8 cellular contexts compared by ENCODE assay signal in genomic region chr15:91853501-91853967, GRCh38. TPM values are rescaled to one million over a fixed set of nuclear protein-coding genes. Genes with fewer than 3 reads are reported as not detected.
DNase-seq lines count a peak whose midpoint lies in the region; ATAC-seq and TF ChIP-seq lines count a peak whose summit lies in the region.

Gene SLCO3A1 (plus strand): TSS chr15:91853708.

- ATAC-seq in GM18511 (IDR thresholded peaks at IDR 0.05; ENCODE audit: unreplicated experiment) (peak; percentile 18), HG02852 (IDR thresholded peaks at IDR 0.05; ENCODE audit: unreplicated experiment) (peak; percentile 10)
- ATAC-seq in activated CD8-positive, alpha-beta T cell treated with anti-CD3 and anti-CD28 coated beads for 36 hours, result peak; percentile 22

- H3K4me1 ChIP-seq in endodermal cell (ENCODE audit: control insufficient read depth, insufficient read depth, low read length), result no peaks in the 10 kb centered on the region

- no peak for TF ChIP-seq CTCF in activated CD8-positive, alpha-beta T cell treated with anti-CD3 and anti-CD28 coated beads for 36 hours (IDR thresholded peaks at IDR 0.05)
- TF ChIP-seq CTCF in endodermal cell (conservative IDR thresholded peaks at IDR 0.05) (no peak), mesothelial cell of epicardium (IDR thresholded peaks at IDR 0.05; ENCODE audit: unreplicated experiment) (no peak)

- peak within 1 kb of the TSS; percentile 69 for H3K27ac Mint-ChIP-seq in activated CD8-positive, alpha-beta T cell treated with anti-CD3 and anti-CD28 coated beads for 36 hours
- H3K27ac Mint-ChIP-seq in endodermal cell (no peak within 1 kb of the TSS), mesothelial cell of epicardium (no peak within 1 kb of the TSS)

- peak within 1 kb of the TSS; percentile 82 for H3K4me3 ChIP-seq in endodermal cell (ENCODE audit: low read length)

- peaks cover 63% of the 10 kb centered on the region for H3K4me1 Mint-ChIP-seq in activated CD8-positive, alpha-beta T cell treated with anti-CD3 and anti-CD28 coated beads for 36 hours (ENCODE audit: low read depth)
- peaks cover 12% of the 10 kb centered on the region for H3K4me1 Mint-ChIP-seq in endodermal cell
- H3K4me1 Mint-ChIP-seq in mesothelial cell of epicardium, result peaks cover 3% of the 10 kb centered on the region

- H3K27me3 Mint-ChIP-seq in activated CD8-positive, alpha-beta T cell treated with anti-CD3 and anti-CD28 coated beads for 36 hours, result peaks cover 3% of the 10 kb centered on the region
- H3K27me3 Mint-ChIP-seq in endodermal cell (ENCODE audit: insufficient read depth) (peaks cover 25% of the 10 kb centered on the region), mesothelial cell of epicardium (ENCODE audit: low read depth) (peaks cover 76% of the 10 kb centered on the region)

- peaks cover 2% of the 10 kb centered on the region for H3K9me3 Mint-ChIP-seq in activated CD8-positive, alpha-beta T cell treated with anti-CD3 and anti-CD28 coated beads for 36 hours
- H3K9me3 Mint-ChIP-seq in endodermal cell, result peaks cover 3% of the 10 kb centered on the region
- no peaks in the 10 kb centered on the region for H3K9me3 Mint-ChIP-seq in mesothelial cell of epicardium

- no peaks in the 10 kb centered on the region for H3K9me3 ChIP-seq in endodermal cell (ENCODE audit: control insufficient read depth, low read length)

- intact Hi-C loops in activated CD8-positive, alpha-beta T cell treated with anti-CD3 and anti-CD28 coated beads for 36 hours (cut with micrococcal nuclease), result loop anchor here (10.0 kb wide), 2 partner anchors 149 to 549 kb away; no protein-coding TSS in a partner anchor

- no peaks in the 10 kb centered on the region for H3K36me3 ChIP-seq in endodermal cell (ENCODE audit: control insufficient read depth, insufficient read depth, low read length)

- WGBS in endodermal cell (ENCODE audit: insufficient coverage in 1 of 2, insufficient read length in 1 of 2), 2 experiments, result 0% methylated on average over 2 to 67 of the region's 70 CpGs

- H3K4me3 Mint-ChIP-seq in activated CD8-positive, alpha-beta T cell treated with anti-CD3 and anti-CD28 coated beads for 36 hours, result peak within 1 kb of the TSS; percentile 75
- peak within 1 kb of the TSS; percentile 62 for H3K4me3 Mint-ChIP-seq in endodermal cell
- peak within 1 kb of the TSS; percentile 63 for H3K4me3 Mint-ChIP-seq in mesothelial cell of epicardium

- no peaks in the 10 kb centered on the region for H3K36me3 Mint-ChIP-seq in activated CD8-positive, alpha-beta T cell treated with anti-CD3 and anti-CD28 coated beads for 36 hours (ENCODE audit: low read depth)
- H3K36me3 Mint-ChIP-seq in endodermal cell (ENCODE audit: low read depth), result no peaks in the 10 kb centered on the region
- H3K36me3 Mint-ChIP-seq in mesothelial cell of epicardium, result no peaks in the 10 kb centered on the region

- DNase-seq in NCI-H2227 treated with DMSO at 0.1 percent for 48 hours (lab: John Stamatoyannopoulos, UW) (peak; percentile 65), endodermal cell (peak; percentile 80), mesothelial cell of epicardium (ENCODE audit: low spot score in 2 of 2, unreplicated experiment in 2 of 2) (peak; percentile 45 to 61), DMS79 treated with DMSO at 0.1 percent for 48 hours (lab: John Stamatoyannopoulos, UW) (no peak)
- DNase-seq in activated CD8-positive, alpha-beta T cell treated with anti-CD3 and anti-CD28 coated beads for 36 hours, result peak; percentile 63
- DNase-seq in stimulated activated CD8-positive, alpha-beta memory T cell treated with anti-CD3 and anti-CD28 coated beads, Interleukin-4, amount 100 ng/mL, for 24 hours (ENCODE audit: low read depth), result peak; percentile 52

- CTCF ChIA-PET in activated CD8-positive, alpha-beta T cell treated with anti-CD3 and anti-CD28 coated beads for 36 hours (lab: Charles Lee), result interaction anchor here (0.8 to 6.0 kb wide), 7 partner anchors 10 to 225 kb away, joined by 3 to 41 read pairs (median 5); no protein-coding TSS in a partner anchor

- no peak within 1 kb of the TSS for H3K27ac ChIP-seq in endodermal cell (ENCODE audit: low read depth, low read length)

- peaks cover 17% of the 10 kb centered on the region for H3K27me3 ChIP-seq in endodermal cell (ENCODE audit: control insufficient read depth, insufficient read depth, low read length, poor library complexity, severe bottlenecking)

- POLR2A ChIA-PET in activated CD8-positive, alpha-beta T cell treated with anti-CD3 and anti-CD28 coated beads for 36 hours (lab: Charles Lee), result no interaction called here

- no peak within 1 kb of the TSS for H3K9ac ChIP-seq in endodermal cell (ENCODE audit: extremely low read depth, low read length, poor library complexity, severe bottlenecking)

RNA-seq across cellular contexts. Expression of gene SLCO3A1, which starts in this region (rescaled TPM):
- 1 to 10 TPM; 4.2 to 4.8 TPM for total RNA-seq in activated CD8-positive, alpha-beta T cell treated with anti-CD3 and anti-CD28 coated beads for 36 hours
- 10 to 100 TPM in 1 of 2 donors, 1 to 10 TPM in 1; 7.2 to 11.4 TPM for total RNA-seq in endodermal cell
- 14.2 TPM for polyA plus RNA-seq in endodermal cell (2013, experiment 1 of 2)
- polyA plus RNA-seq in endodermal cell (2013, experiment 2 of 2), result 15.4 TPM
- 1.9 to 2.2 TPM (median 1.9 TPM) in 3 replicates for total RNA-seq in mesothelial cell of epicardium
